ENCODE assay signal across 13 cellular contexts in the genomic region with DNA sequence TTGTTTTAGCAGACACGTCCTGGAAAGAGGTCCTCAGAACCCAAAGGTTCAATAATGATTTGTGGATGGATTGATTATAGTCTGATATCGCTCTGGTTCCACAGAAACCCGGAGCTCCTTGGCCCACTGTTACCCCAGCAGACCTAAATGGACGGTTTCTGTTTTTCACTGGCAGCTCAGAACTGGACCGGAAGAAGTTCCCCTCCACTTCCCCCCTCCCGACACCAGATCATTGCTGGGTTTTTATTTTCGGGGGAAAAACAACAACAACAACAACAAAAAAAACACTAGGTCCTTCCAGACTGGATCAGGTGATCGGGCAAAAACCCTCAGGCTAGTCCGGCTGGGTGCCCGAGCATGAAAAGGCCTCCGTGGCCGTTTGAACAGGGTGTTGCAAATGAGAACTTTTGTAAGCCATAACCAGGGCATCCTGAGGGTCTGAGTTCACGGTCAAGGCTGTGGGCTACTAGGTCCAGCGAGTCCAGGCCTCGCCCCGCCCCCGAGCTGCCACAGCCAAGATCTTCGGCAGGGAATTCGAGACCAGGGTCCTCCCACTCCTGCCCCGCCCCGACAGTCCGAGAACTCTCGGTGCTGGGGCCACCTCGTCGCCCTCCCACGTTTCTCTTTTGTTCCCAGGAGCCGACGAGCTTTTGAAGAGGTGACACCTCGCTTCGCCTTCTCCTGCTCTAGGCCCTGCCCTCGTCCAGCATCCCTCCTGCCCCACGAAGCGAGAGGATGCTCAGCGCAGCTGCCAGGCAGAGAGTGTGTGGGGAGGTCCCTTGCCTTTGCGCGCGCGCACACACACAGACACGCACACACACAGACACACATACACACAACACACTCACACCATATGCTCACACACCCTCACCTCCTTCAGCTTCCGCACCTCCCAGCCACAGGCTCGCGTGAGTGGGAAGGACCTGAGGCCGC. TPM values are rescaled to one million over a fixed set of nuclear protein-coding genes. Genes with fewer than 3 reads are reported as not detected.
A peak's percentile ranks its signal among the peaks of the same experiment; 100 is the strongest.
DNase-seq lines count a peak whose midpoint lies in the region; ATAC-seq and TF ChIP-seq lines count a peak whose summit lies in the region.
"Had no signal": no experiment of that assay in that cellular context is flagged by ENCODE, and none has a peak within 500 bp of the region (broad histone marks: within the 10 kb centered on the region; RNA-seq: fewer than 3 reads in every experiment).

No MANE protein-coding gene starts in this region.

- POLR2A ChIA-PET in activated CD4-positive, alpha-beta T cell treated with anti-CD3 and anti-CD28 coated beads for 36 hours (lab: Charles Lee) = no interaction called here
- POLR2A ChIA-PET in WTC11 (lab: Charles Lee) = interaction anchor here (0.8 to 3.1 kb wide), 6 partner anchors 10 to 98 kb away, joined by 4 to 23 read pairs (median 6); a partner anchor contains a TSS

- no peaks in the 10 kb centered on the region for H3K9me3 ChIP-seq in hepatocyte (ENCODE audit: low read depth)

- no peak overlapping the region for H2AFZ ChIP-seq in hepatocyte

- peaks cover 27% of the 10 kb centered on the region for H3K4me1 Mint-ChIP-seq in activated CD4-positive, alpha-beta T cell treated with anti-CD3 and anti-CD28 coated beads for 36 hours
- peaks cover 85% of the 10 kb centered on the region for H3K4me1 Mint-ChIP-seq in WTC11

- H3K27me3 Mint-ChIP-seq in activated CD4-positive, alpha-beta T cell treated with anti-CD3 and anti-CD28 coated beads for 36 hours = peaks cover 86% of the 10 kb centered on the region
- peaks cover 74% of the 10 kb centered on the region for H3K27me3 Mint-ChIP-seq in WTC11 (ENCODE audit: low read depth)

- 21% methylated on average over 41 of the region's 43 CpGs for WGBS in hepatocyte (ENCODE audit: low lambda C conversion rate, missing lambda C conversion rate)

- H3K36me3 Mint-ChIP-seq in activated CD4-positive, alpha-beta T cell treated with anti-CD3 and anti-CD28 coated beads for 36 hours (ENCODE audit: low read depth) = no peaks in the 10 kb centered on the region
- peaks cover 14% of the 10 kb centered on the region for H3K36me3 Mint-ChIP-seq in WTC11
- H3K36me3 Mint-ChIP-seq: mesothelial cell of epicardium had no signal

- intact Hi-C loops in activated CD4-positive, alpha-beta T cell treated with anti-CD3 and anti-CD28 coated beads for 36 hours (cut with DNase I, micrococcal nuclease) = loop anchor here (2.0 to 5.0 kb wide), 4 partner anchors 14 to 522 kb away; no protein-coding TSS in a partner anchor

- H3K79me2 ChIP-seq in hepatocyte = no peaks in the 10 kb centered on the region

- peak; percentile 31 for DNase-seq in activated CD4-positive, alpha-beta T cell treated with anti-CD3 and anti-CD28 coated beads for 36 hours
- no peak for DNase-seq in activated CD4-positive, alpha-beta T cell treated with anti-CD3 and anti-CD28 coated beads, Interleukin-2, amount 50 U/mL, for 4 hours
- DNase-seq in WTC11 (ENCODE audit: low spot score) (peak; percentile 66), pons (ENCODE audit: low spot score) (peak; percentile 1), hepatocyte (ENCODE audit: low spot score) (no peak), NCI-H82 treated with DMSO at 0.1 percent for 48 hours (lab: John Stamatoyannopoulos, UW; ENCODE audit: unreplicated experiment) (no peak)
- DNase-seq: ACHN, NCI-H1436, Peyer's patch had no signal

- H3K27ac ChIP-seq in hepatocyte = no peak overlapping the region
- H3K27ac ChIP-seq: Peyer's patch, skin epidermis had no signal

- no peak overlapping the region for H3K4me2 ChIP-seq in hepatocyte

- CTCF ChIA-PET in activated CD4-positive, alpha-beta T cell treated with anti-CD3 and anti-CD28 coated beads for 36 hours (lab: Charles Lee) = interaction anchor here (0.8 to 0.9 kb wide), 2 partner anchors 31 to 334 kb away, joined by 3 to 4 read pairs; no protein-coding TSS in a partner anchor
- CTCF ChIA-PET in WTC11 (lab: Charles Lee) = interaction anchor here (0.6 to 2.6 kb wide), 10 partner anchors 9 to 390 kb away, joined by 3 to 10 read pairs (median 4); no protein-coding TSS in a partner anchor

- TF ChIP-seq CTCF in WTC11 (IDR thresholded peaks at IDR 0.05) (no peak), hepatocyte (IDR thresholded peaks at IDR 0.05; ENCODE audit: poor library complexity) (no peak)

- ATAC-seq in activated CD4-positive, alpha-beta T cell treated with anti-CD3 and anti-CD28 coated beads for 36 hours = peak; percentile 73
- ATAC-seq in WTC11 (peak; percentile 1), esophagus mucosa (peak; percentile 28), HG03565 (IDR thresholded peaks at IDR 0.05; ENCODE audit: unreplicated experiment) (no peak)

- no peak overlapping the region for H3K4me3 ChIP-seq in hepatocyte
- H3K4me3 ChIP-seq: Peyer's patch, skin epidermis had no signal

- H4K20me1 ChIP-seq in hepatocyte (ENCODE audit: insufficient read depth, poor library complexity, severe bottlenecking) = no peaks in the 10 kb centered on the region

- H3K27me3 ChIP-seq in hepatocyte = peaks cover 98% of the 10 kb centered on the region

- no peak overlapping the region for H3K27ac Mint-ChIP-seq in activated CD4-positive, alpha-beta T cell treated with anti-CD3 and anti-CD28 coated beads for 36 hours
- H3K27ac Mint-ChIP-seq in WTC11 = no peak overlapping the region; the same call in 1 of the 2 replicates
- H3K27ac Mint-ChIP-seq: mesothelial cell of epicardium had no signal

- peak overlapping the region; percentile 6 for H3K4me3 Mint-ChIP-seq in activated CD4-positive, alpha-beta T cell treated with anti-CD3 and anti-CD28 coated beads for 36 hours
- peak overlapping the region; percentile 71 for H3K4me3 Mint-ChIP-seq in WTC11
- H3K4me3 Mint-ChIP-seq: mesothelial cell of epicardium had no signal

- no peaks in the 10 kb centered on the region for H3K4me1 ChIP-seq in hepatocyte (ENCODE audit: insufficient read depth)

- no peaks in the 10 kb centered on the region for H3K36me3 ChIP-seq in hepatocyte (replicated peaks; ENCODE audit: insufficient read depth, low read depth)
- H3K36me3 ChIP-seq: Peyer's patch had no signal

- no peaks in the 10 kb centered on the region for H3K9me2 ChIP-seq in hepatocyte (replicated peaks; ENCODE audit: insufficient read depth)

- no peaks in the 10 kb centered on the region for H3K9me3 Mint-ChIP-seq in activated CD4-positive, alpha-beta T cell treated with anti-CD3 and anti-CD28 coated beads for 36 hours (ENCODE audit: low read depth)
- H3K9me3 Mint-ChIP-seq in WTC11 = no peaks in the 10 kb centered on the region
- H3K9me3 Mint-ChIP-seq: mesothelial cell of epicardium had no signal

TF ChIP-seq in WTC11, 78 proteins besides CTCF, POLR2A, EP300 and RAD21:
- 0 out of 2 replicates have a peak, but pooled peaks have one; percentile 52 for TF ChIP-seq SMAD3 (CRISPR knock-in tag; IDR thresholded peaks at IDR 0.05; ENCODE audit: borderline replicate concordance)
- TF ChIP-seq NR3C1 (CRISPR knock-in tag; conservative IDR thresholded peaks at IDR 0.05; ENCODE audit: low read depth) = no peak
- TF ChIP-seq, protein P1, sequence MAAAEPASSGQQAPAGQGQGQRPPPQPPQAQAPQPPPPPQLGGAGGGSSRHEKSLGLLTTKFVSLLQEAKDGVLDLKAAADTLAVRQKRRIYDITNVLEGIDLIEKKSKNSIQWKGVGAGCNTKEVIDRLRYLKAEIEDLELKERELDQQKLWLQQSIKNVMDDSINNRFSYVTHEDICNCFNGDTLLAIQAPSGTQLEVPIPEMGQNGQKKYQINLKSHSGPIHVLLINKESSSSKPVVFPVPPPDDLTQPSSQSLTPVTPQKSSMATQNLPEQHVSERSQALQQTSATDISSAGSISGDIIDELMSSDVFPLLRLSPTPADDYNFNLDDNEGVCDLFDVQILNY (CRISPR knock-in tag; IDR thresholded peaks at IDR 0.05) = no peak
- TF ChIP-seq ZNF232 (CRISPR knock-in tag; IDR thresholded peaks at IDR 0.05) = peak; percentile 50; the same call in 1 of the 2 replicates
- TF ChIP-seq CREM (CRISPR knock-in tag; IDR thresholded peaks at IDR 0.05) = no peak
- TF ChIP-seq, protein P2, sequence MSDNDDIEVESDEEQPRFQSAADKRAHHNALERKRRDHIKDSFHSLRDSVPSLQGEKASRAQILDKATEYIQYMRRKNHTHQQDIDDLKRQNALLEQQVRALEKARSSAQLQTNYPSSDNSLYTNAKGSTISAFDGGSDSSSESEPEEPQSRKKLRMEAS (CRISPR knock-in tag; IDR thresholded peaks at IDR 0.05) = peak; percentile 53; the same call in 1 of the 2 replicates
- TF ChIP-seq TP53 (CRISPR knock-in tag; IDR thresholded peaks at IDR 0.05) = 0 out of 2 replicates have a peak, but pooled peaks have one; percentile 12
- no peak for TF ChIP-seq ZNF138 (CRISPR knock-in tag; conservative IDR thresholded peaks at IDR 0.05)

RNA-seq across cellular contexts. Expression of a gene that starts 8.7 kb away (rescaled TPM):
- total RNA-seq in activated CD4-positive, alpha-beta T cell treated with anti-CD3 and anti-CD28 coated beads for 36 hours = not detected
- 344 to 379 TPM (median 376 TPM) in 3 replicates for total RNA-seq in WTC11 (2021)
- total RNA-seq in esophagus mucosa = 0.04 TPM
- 0.10 and 0.68 TPM in 2 replicates for total RNA-seq in hepatocyte
- polyA plus RNA-seq in hepatocyte = 0.15 and 0.21 TPM in 2 replicates
- total RNA-seq: mesothelial cell of epicardium, Peyer's patch had no signal

RNA-seq across cellular contexts. Expression of a gene that starts 18.7 kb away (rescaled TPM):
- total RNA-seq in activated CD4-positive, alpha-beta T cell treated with anti-CD3 and anti-CD28 coated beads for 36 hours = not detected
- total RNA-seq in WTC11 (2021) = 46.4 to 51.6 TPM (median 51.1 TPM) in 3 replicates
- total RNA-seq in esophagus mucosa = not detected
- total RNA-seq in hepatocyte = 0.04 and 0.13 TPM in 2 replicates
- polyA plus RNA-seq in hepatocyte = 0.16 TPM in 1 of 2 replicates, not detected in the other
- total RNA-seq: mesothelial cell of epicardium, Peyer's patch had no signal

Comparison
In these comparisons a context has a peak if more than half of its experiments do, and no peak if none do; other contexts are left out.
1. DNase-seq: peak in activated CD4-positive, alpha-beta T cell treated with anti-CD3 and anti-CD28 coated beads for 36 hours (single experiment), WTC11 (single experiment) and pons (single experiment); none in activated CD4-positive, alpha-beta T cell treated with anti-CD3 and anti-CD28 coated beads, Interleukin-2, amount 50 U/mL, for 4 hours (0 of 2), hepatocyte (single experiment) and NCI-H82 treated with DMSO at 0.1 percent for 48 hours (single experiment).
2. RNA of a gene that starts 8.7 kb away (total RNA-seq): 344 to 379 TPM in WTC11; 0.10 to 0.68 TPM in hepatocyte, 0.04 TPM in esophagus mucosa (single experiment) and not detected in activated CD4-positive, alpha-beta T cell treated with anti-CD3 and anti-CD28 coated beads for 36 hours; every median in the first group is over 100 times any median in the second.
3. RNA of a gene that starts 18.7 kb away (total RNA-seq): 46.4 to 51.6 TPM in WTC11; 0.04 to 0.13 TPM in hepatocyte, not detected in activated CD4-positive, alpha-beta T cell treated with anti-CD3 and anti-CD28 coated beads for 36 hours and not detected in esophagus mucosa (single experiment); every median in the first group is over 10 times any median in the second.